8 cellular contexts compared by ENCODE assay signal in genomic region chr1:89552481-89553194, GRCh38. TPM values are rescaled to one million over a fixed set of nuclear protein-coding genes. Genes with fewer than 3 reads are reported as not detected.
DNase-seq lines count a peak whose midpoint lies in the region; ATAC-seq and TF ChIP-seq lines count a peak whose summit lies in the region.

No MANE protein-coding gene starts in this region.

- no peak for TF ChIP-seq EP300 in suprapubic skin (IDR thresholded peaks at IDR 0.05)

- no peak for TF ChIP-seq POLR2A in suprapubic skin (IDR thresholded peaks at IDR 0.05)

- H3K4me1 ChIP-seq in suprapubic skin = peaks cover 61% of the 10 kb centered on the region

- H3K4me3 ChIP-seq in fibroblast of pulmonary artery (replicated peaks; ENCODE audit: low read depth, low read length) = no peak overlapping the region
- H3K4me3 ChIP-seq in suprapubic skin = peak overlapping the region; percentile 19

- TF ChIP-seq CTCF in fibroblast of pulmonary artery (IDR thresholded peaks at IDR 0.05; ENCODE audit: low read length, missing control alignments) = no peak
- TF ChIP-seq CTCF in suprapubic skin (IDR thresholded peaks at IDR 0.05) = no peak

- DNase-seq in DMS53 treated with DMSO at 0.1 percent for 48 hours (lab: John Stamatoyannopoulos, UW; ENCODE audit: unreplicated experiment) = peak; percentile 71
- peak; percentile 46 for DNase-seq in SIG-M5 (lab: John Stamatoyannopoulos, UW)
- DNase-seq in fibroblast of pulmonary artery (ENCODE audit: low read depth) = peak; percentile 52
- DNase-seq in suprapubic skin (ENCODE audit: low spot score in 2 of 2) = no peak
- no peak for DNase-seq in LoVo (ENCODE audit: low spot score)
- DNase-seq in KG1 (lab: John Stamatoyannopoulos, UW) = no peak

- H3K27ac ChIP-seq in suprapubic skin = peak overlapping the region; percentile 68

- H3K36me3 ChIP-seq in suprapubic skin = no peaks in the 10 kb centered on the region

- H3K9me3 ChIP-seq in suprapubic skin = no peaks in the 10 kb centered on the region

- no peaks in the 10 kb centered on the region for H3K27me3 ChIP-seq in suprapubic skin

- peak; percentile 76 for ATAC-seq in GM19467 (IDR thresholded peaks at IDR 0.05; ENCODE audit: unreplicated experiment)
- ATAC-seq in HG03521 (IDR thresholded peaks at IDR 0.05; ENCODE audit: unreplicated experiment) = peak; percentile 56

- 9% methylated on average over 2 of the region's 2 CpGs for WGBS in suprapubic skin

RNA-seq across cellular contexts. Expression of gene LRRC8B, which starts 28.0 kb away (rescaled TPM):
- total RNA-seq in suprapubic skin = 10 to 100 TPM; 11.1 to 26.6 (median 13.9) TPM

Comparison
In these comparisons a context has a peak if more than half of its experiments do, and no peak if none do; other contexts are left out.
1. DNase-seq: peak in DMS53 treated with DMSO at 0.1 percent for 48 hours (single experiment), SIG-M5 (single experiment) and fibroblast of pulmonary artery (single experiment); none in suprapubic skin (0 of 2), LoVo (single experiment) and KG1 (single experiment).